Comparison of ENCODE assay signal across 13 cellular contexts in the genomic region with DNA sequence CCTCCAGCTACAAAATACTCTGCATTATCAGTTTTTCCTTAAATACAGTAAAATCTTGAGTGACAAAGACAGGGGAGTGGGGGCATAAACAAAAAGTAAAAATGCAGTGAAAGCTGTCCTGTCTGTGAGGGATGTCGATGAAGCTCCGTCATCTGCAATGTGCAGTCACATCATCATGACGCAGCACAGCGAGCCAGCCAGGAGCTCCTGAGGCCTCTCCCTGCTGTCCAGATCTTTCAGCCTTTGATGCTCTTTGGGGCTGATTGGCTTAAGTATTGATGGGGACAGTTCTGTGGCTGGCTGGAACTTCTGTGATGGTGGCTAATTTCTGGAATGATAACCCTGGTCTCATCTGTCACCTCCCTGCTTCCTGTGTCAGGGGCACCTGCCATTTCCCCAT. TPM values are rescaled to one million over a fixed set of nuclear protein-coding genes. Genes with fewer than 3 reads are reported as not detected.
DNase-seq lines count a peak whose midpoint lies in the region; ATAC-seq and TF ChIP-seq lines count a peak whose summit lies in the region.
"Had no signal": no experiment of that assay in that cellular context is flagged by ENCODE, and none has a peak within 500 bp of the region (broad histone marks: within the 10 kb centered on the region; RNA-seq: fewer than 3 reads in every experiment).

No MANE protein-coding gene starts in this region.

- no peak overlapping the region for H3K9ac ChIP-seq in H9 (ENCODE audit: extremely low read depth, insufficient read length, low read length)

- H3K4me3 ChIP-seq in esophagus muscularis mucosa (no peak overlapping the region), body of pancreas (no peak overlapping the region)
- H3K4me3 ChIP-seq: K562 had no signal

- H3K4me1 ChIP-seq in H9 (ENCODE audit: insufficient read depth, low read length) (no peaks in the 10 kb centered on the region), esophagus muscularis mucosa (no peaks in the 10 kb centered on the region), body of pancreas (no peaks in the 10 kb centered on the region)

- WGBS in H9 (ENCODE audit: extremely low coverage, insufficient read length, low lambda C conversion rate): no CpG with 5 or more reads among the region's 4 CpGs
- WGBS in esophagus muscularis mucosa: 89% methylated on average over 4 of the region's 4 CpGs
- WGBS in body of pancreas, 2 donors: 96 to 97% methylated on average over 4 of the region's 4 CpGs

- no peaks in the 10 kb centered on the region for H3K23me2 ChIP-seq in H9 (ENCODE audit: insufficient read length, low read depth, low read length, poor library complexity, severe bottlenecking)

- no peak overlapping the region for H2AK5ac ChIP-seq in H9 (ENCODE audit: insufficient read length, low read length)

- H3K4me2 ChIP-seq in H9 (ENCODE audit: insufficient read depth, insufficient read length, low read length): no peak overlapping the region

- intact Hi-C loops in esophagus muscularis mucosa (cut with DNase I): no loop called here
- intact Hi-C loops in Right ventricle myocardium superior (cut with DNase I): no loop called here
- intact Hi-C loops in body of pancreas (cut with DNase I): no loop called here

- no peak overlapping the region for H4K5ac ChIP-seq in H9 (ENCODE audit: insufficient read length, low read depth, low read length)

- H3K79me2 ChIP-seq in H9 (ENCODE audit: insufficient read depth, low read length): no peaks in the 10 kb centered on the region

- CTCF ChIA-PET in WTC11 (lab: Charles Lee): no interaction called here

- no peaks in the 10 kb centered on the region for H3K9me3 ChIP-seq in H9 (ENCODE audit: control insufficient read depth, low read depth, low read length)
- H3K9me3 ChIP-seq in esophagus muscularis mucosa: no peaks in the 10 kb centered on the region
- no peaks in the 10 kb centered on the region for H3K9me3 ChIP-seq in body of pancreas
- H3K9me3 ChIP-seq: BE2C had no signal

- TF ChIP-seq CTCF in H9 (conservative IDR thresholded peaks at IDR 0.05) (no peak), WTC11 (IDR thresholded peaks at IDR 0.05) (no peak), esophagus muscularis mucosa (IDR thresholded peaks at IDR 0.05) (no peak), body of pancreas (IDR thresholded peaks at IDR 0.05) (no peak)

- no peak overlapping the region for H3K27ac ChIP-seq in H9 (ENCODE audit: insufficient read length, low read depth, low read length)
- H3K27ac ChIP-seq in esophagus muscularis mucosa (replicated peaks in 1 of 4): no peak overlapping the region
- no peak overlapping the region for H3K27ac ChIP-seq in body of pancreas
- H3K27ac ChIP-seq: C4-2B, HL-60 had no signal

- no peaks in the 10 kb centered on the region for H3K9me3 Mint-ChIP-seq in H9
- no peaks in the 10 kb centered on the region for H3K9me3 Mint-ChIP-seq in WTC11
- no peaks in the 10 kb centered on the region for H3K9me3 Mint-ChIP-seq in stimulated activated memory B cell treated with anti-CD40 and anti-IgM and Interleukin-4, amounts not matched to agents 10 μg/mL and 1 μg/mL and 100 μg/mL, for 72 hours
- H3K9me3 Mint-ChIP-seq: CD4-positive, alpha-beta memory T cell had no signal

- H3K18ac ChIP-seq in H9 (ENCODE audit: insufficient read length, low read depth, low read length): no peak overlapping the region

- H2AFZ ChIP-seq in H9 (ENCODE audit: low read length): no peak overlapping the region

- ATAC-seq in WTC11 (no peak), GM18909 (IDR thresholded peaks at IDR 0.05; ENCODE audit: poor library complexity, unreplicated experiment) (no peak), Right ventricle myocardium superior (ENCODE audit: poor library complexity) (no peak), body of pancreas (no peak)
- ATAC-seq in stimulated activated memory B cell treated with anti-CD40 and anti-IgM and Interleukin-4, amounts not matched to agents 10 μg/mL and 1 μg/mL and 100 μg/mL, for 72 hours: no peak
- ATAC-seq: K562 had no signal

- H3K27me3 Mint-ChIP-seq in H9 (ENCODE audit: low read depth) (no peaks in the 10 kb centered on the region), WTC11 (ENCODE audit: low read depth) (no peaks in the 10 kb centered on the region)
- H3K27me3 Mint-ChIP-seq in stimulated activated memory B cell treated with anti-CD40 and anti-IgM and Interleukin-4, amounts not matched to agents 10 μg/mL and 1 μg/mL and 100 μg/mL, for 72 hours: no peaks in the 10 kb centered on the region
- H3K27me3 Mint-ChIP-seq: CD4-positive, alpha-beta memory T cell had no signal

- no peaks in the 10 kb centered on the region for H3K27me3 ChIP-seq in H9 (ENCODE audit: insufficient read depth, low read length)
- H3K27me3 ChIP-seq in esophagus muscularis mucosa: no peaks in the 10 kb centered on the region
- H3K27me3 ChIP-seq in body of pancreas: no peaks in the 10 kb centered on the region
- H3K27me3 ChIP-seq: BE2C had no signal

- H2BK15ac ChIP-seq in H9 (ENCODE audit: low read depth, low read length): no peak overlapping the region

- no peak overlapping the region for H2BK20ac ChIP-seq in H9 (ENCODE audit: low read depth, low read length, poor library complexity, severe bottlenecking)

- H2BK12ac ChIP-seq in H9 (ENCODE audit: insufficient read length, low read depth, low read length): no peak overlapping the region

- H3K14ac ChIP-seq in H9 (ENCODE audit: insufficient read depth, low read length): no peak overlapping the region

- TF ChIP-seq POLR2A in esophagus muscularis mucosa (IDR thresholded peaks at IDR 0.05; ENCODE audit: low read depth) (no peak), body of pancreas (IDR thresholded peaks at IDR 0.05) (no peak)

- H3T11ph ChIP-seq in H9 (ENCODE audit: low read length): no peak overlapping the region

- no peak overlapping the region for H3K23ac ChIP-seq in H9 (ENCODE audit: insufficient read length, low read depth, low read length)

- peaks cover 34 to 83% (median 76%) of the 10 kb centered on the region in 4 donors for H3K36me3 ChIP-seq in esophagus muscularis mucosa
- H3K36me3 ChIP-seq in body of pancreas (replicated peaks in 1 of 2; ENCODE audit: insufficient read depth in 1 of 2, low read depth in 2 of 2): peaks cover 5 to 6% of the 10 kb centered on the region in 2 donors

- H3K36me3 Mint-ChIP-seq in H9 (ENCODE audit: insufficient read depth in 1 of 3, low read depth in 3 of 3) (peaks cover 23 to 88% (median 77%) of the 10 kb centered on the region in 3 experiments; a peak in 6 of 7 replicates), WTC11 (peaks cover 63% of the 10 kb centered on the region)
- peaks cover 83% of the 10 kb centered on the region for H3K36me3 Mint-ChIP-seq in stimulated activated memory B cell treated with anti-CD40 and anti-IgM and Interleukin-4, amounts not matched to agents 10 μg/mL and 1 μg/mL and 100 μg/mL, for 72 hours

- TF ChIP-seq EP300 in esophagus muscularis mucosa (IDR thresholded peaks at IDR 0.05): no peak

- no peak overlapping the region for H3K56ac ChIP-seq in H9 (ENCODE audit: insufficient read length, low read depth, low read length)

- 0 out of 7 replicates have a peak overlapping the region, but pooled peaks of 2 of the 3 experiments have one; percentile 36 to 49 for H3K27ac Mint-ChIP-seq in H9
- peak overlapping the region; percentile 33; the same call in 1 of the 2 replicates for H3K27ac Mint-ChIP-seq in WTC11
- peak overlapping the region; percentile 44 for H3K27ac Mint-ChIP-seq in stimulated activated memory B cell treated with anti-CD40 and anti-IgM and Interleukin-4, amounts not matched to agents 10 μg/mL and 1 μg/mL and 100 μg/mL, for 72 hours

- H3K4me3 Mint-ChIP-seq in H9 (no peak overlapping the region), WTC11 (no peak overlapping the region)
- H3K4me3 Mint-ChIP-seq in stimulated activated memory B cell treated with anti-CD40 and anti-IgM and Interleukin-4, amounts not matched to agents 10 μg/mL and 1 μg/mL and 100 μg/mL, for 72 hours: no peak overlapping the region
- H3K4me3 Mint-ChIP-seq: CD4-positive, alpha-beta memory T cell had no signal

- H3K4me1 Mint-ChIP-seq in H9 (peaks cover 10 to 12% of the 10 kb centered on the region in 2 experiments), WTC11 (peaks cover 13% of the 10 kb centered on the region)
- no peaks in the 10 kb centered on the region for H3K4me1 Mint-ChIP-seq in stimulated activated memory B cell treated with anti-CD40 and anti-IgM and Interleukin-4, amounts not matched to agents 10 μg/mL and 1 μg/mL and 100 μg/mL, for 72 hours

- no peak overlapping the region for H2BK120ac ChIP-seq in H9 (ENCODE audit: low read depth, low read length, poor library complexity, severe bottlenecking)

- no peak overlapping the region for H4K8ac ChIP-seq in H9 (replicated peaks; ENCODE audit: insufficient read length, low read depth, low read length)

- DNase-seq in H9 (no peak), WTC11 (ENCODE audit: low spot score) (no peak), esophagus muscularis mucosa (ENCODE audit: extremely low spot score) (peak; percentile 77), Right ventricle myocardium superior (no peak), body of pancreas (no peak)
- DNase-seq: BE2C; CD4-positive, alpha-beta memory T cell; DMS79 had no signal

- no peaks in the 10 kb centered on the region for H4K20me1 ChIP-seq in H9 (ENCODE audit: control insufficient read depth, insufficient read depth, insufficient read length)

- H3K79me1 ChIP-seq in H9 (ENCODE audit: insufficient read depth, low read depth, low read length, poor library complexity, severe bottlenecking): no peaks in the 10 kb centered on the region

- POLR2A ChIA-PET in WTC11 (lab: Charles Lee): no interaction called here

- no peak overlapping the region for H2BK5ac ChIP-seq in H9 (ENCODE audit: insufficient read length, low read length)

- no peak overlapping the region for H3K4ac ChIP-seq in H9 (ENCODE audit: low read depth, low read length)

- H4K91ac ChIP-seq in H9 (ENCODE audit: insufficient read length, low read depth, low read length): no peak overlapping the region

TF ChIP-seq in WTC11, 78 proteins besides CTCF, POLR2A, EP300 and RAD21 (continues in another document):
- TF ChIP-seq ZNF232 (CRISPR knock-in tag; IDR thresholded peaks at IDR 0.05): no peak
- TF ChIP-seq, protein P1, sequence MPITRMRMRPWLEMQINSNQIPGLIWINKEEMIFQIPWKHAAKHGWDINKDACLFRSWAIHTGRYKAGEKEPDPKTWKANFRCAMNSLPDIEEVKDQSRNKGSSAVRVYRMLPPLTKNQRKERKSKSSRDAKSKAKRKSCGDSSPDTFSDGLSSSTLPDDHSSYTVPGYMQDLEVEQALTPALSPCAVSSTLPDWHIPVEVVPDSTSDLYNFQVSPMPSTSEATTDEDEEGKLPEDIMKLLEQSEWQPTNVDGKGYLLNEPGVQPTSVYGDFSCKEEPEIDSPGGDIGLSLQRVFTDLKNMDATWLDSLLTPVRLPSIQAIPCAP (CRISPR knock-in tag; IDR thresholded peaks at IDR 0.05): no peak
- no peak for TF ChIP-seq ZNF416 (CRISPR knock-in tag; IDR thresholded peaks at IDR 0.05)

RNA-seq across cellular contexts. Expression of a gene that starts 54.6 kb away (rescaled TPM):
- 9.6 TPM in 2 replicates for total RNA-seq in H9 (2021)
- total RNA-seq in WTC11 (2021): 8.2 to 11.2 TPM (median 9.6 TPM) in 3 replicates
- 10 to 100 TPM in 3 of 4 donors, 1 to 10 TPM in 1; 9.6 to 19.1 (median 17.5) TPM for total RNA-seq in esophagus muscularis mucosa
- total RNA-seq in Right ventricle myocardium superior: 9.8 TPM
- total RNA-seq in body of pancreas: 10 to 100 TPM; 10.4 to 22.7 TPM
